13 cellular contexts compared by ENCODE assay signal in genomic region chr15:45069957-45070360, GRCh38. TPM values are rescaled to one million over a fixed set of nuclear protein-coding genes. Genes with fewer than 3 reads are reported as not detected.
DNase-seq lines count a peak whose midpoint lies in the region; ATAC-seq and TF ChIP-seq lines count a peak whose summit lies in the region.
"Not testable (repeated sequence)": the region's sequence is repeated elsewhere in the genome, so short reads cannot be mapped to it uniquely, and the experiment has no call there.
"Had no signal": no experiment of that assay in that cellular context is flagged by ENCODE, and none has a peak within 500 bp of the region (broad histone marks: within the 10 kb centered on the region; RNA-seq: fewer than 3 reads in every experiment).

No MANE protein-coding gene starts in this region.

- H3K9me3 ChIP-seq in mucosa of rectum (ENCODE audit: control insufficient read depth in 2 of 2, low read length in 2 of 2); stomach; aorta (ENCODE audit: control insufficient read depth, low read length): not testable (repeated sequence)

- peak overlapping the region; percentile 78 for H3K27ac Mint-ChIP-seq in activated CD4-positive, alpha-beta T cell treated with anti-CD3 and anti-CD28 coated beads, Interleukin-2, amount 10 ng/mL, durations not matched to agents 7 days and 5 days

- TF ChIP-seq CTCF in epithelial cell of esophagus (IDR thresholded peaks at IDR 0.05; ENCODE audit: insufficient read depth, low read depth, low read length, missing control alignments); foreskin keratinocyte (conservative IDR thresholded peaks at IDR 0.05); stomach (IDR thresholded peaks at IDR 0.05): not testable (repeated sequence)

- not testable (repeated sequence) for TF ChIP-seq EP300 in stomach (IDR thresholded peaks at IDR 0.05)

- TF ChIP-seq POLR2A in stomach (IDR thresholded peaks at IDR 0.05), result not testable (repeated sequence)

- WGBS in stomach, 5 donors, result 49 to 74% (median 70%) methylated on average over 2 to 6 of the region's 6 CpGs
- 95 to 99% methylated on average over 4 to 5 of the region's 6 CpGs for WGBS in aorta, 2 donors

- H3K27ac ChIP-seq in foreskin keratinocyte (peak overlapping the region; percentile 89), mucosa of rectum (ENCODE audit: low read depth in 2 of 2, low read length in 2 of 2) (peak overlapping the region; percentile 70 to 82), stomach (peak overlapping the region in 4 of 5 donors; percentile 36 to 78 (median 70))
- H3K27ac ChIP-seq in aorta (ENCODE audit: low read depth in 1 of 2, low read length in 2 of 2), result not testable (repeated sequence)

- H3K4me3 ChIP-seq in epithelial cell of esophagus (ENCODE audit: low read length); mucosa of rectum (ENCODE audit: low read length in 2 of 2); stomach; aorta (ENCODE audit: low read length in 2 of 2): not testable (repeated sequence)

- ATAC-seq in foreskin keratinocyte, result peak; percentile 75
- peak; percentile 43 for ATAC-seq in aorta (ENCODE audit: low FRiP score)

- POLR2A ChIA-PET in activated CD4-positive, alpha-beta T cell treated with anti-CD3 and anti-CD28 coated beads, Interleukin-2, amount 10 ng/mL, durations not matched to agents 7 days and 5 days (lab: Charles Lee), result not testable (repeated sequence)

- intact Hi-C loops in stomach (cut with DNase I; ENCODE audit: low total_unique reads); aorta (cut with DNase I): not testable (repeated sequence)

- CTCF ChIA-PET in activated CD4-positive, alpha-beta T cell treated with anti-CD3 and anti-CD28 coated beads, Interleukin-2, amount 10 ng/mL, durations not matched to agents 7 days and 5 days (lab: Charles Lee), result not testable (repeated sequence)

- not testable (repeated sequence) for H3K9me3 Mint-ChIP-seq in activated CD4-positive, alpha-beta T cell treated with anti-CD3 and anti-CD28 coated beads, Interleukin-2, amount 10 ng/mL, durations not matched to agents 7 days and 5 days

- not testable (repeated sequence) for H3K36me3 ChIP-seq in mucosa of rectum (ENCODE audit: control insufficient read depth in 2 of 2, insufficient read depth in 2 of 2, low read length in 2 of 2); aorta (ENCODE audit: control insufficient read depth in 1 of 2, insufficient read depth in 2 of 2, low read length in 1 of 2)
- H3K36me3 ChIP-seq in stomach, result peaks cover 0 to 19% (median 10%) of the 10 kb centered on the region in 4 donors

- in situ Hi-C loops in KBM-7 (cut with MboI; ENCODE audit: low pct_unique_long_range_greater_than_20kb, low sequenced_read_pairs), result not testable (repeated sequence)

- H3K27me3 ChIP-seq in foreskin keratinocyte; mucosa of rectum (ENCODE audit: control insufficient read depth in 2 of 2, insufficient read depth in 2 of 2, low read length in 2 of 2); stomach; aorta (ENCODE audit: control insufficient read depth in 1 of 2, insufficient read depth in 2 of 2, low read length in 1 of 2): not testable (repeated sequence)

- not testable (repeated sequence) for H3K4me1 ChIP-seq in foreskin keratinocyte; stomach; aorta (ENCODE audit: control insufficient read depth in 1 of 2, insufficient read depth in 2 of 2, low read length in 2 of 2)
- peaks cover 0 to 14% of the 10 kb centered on the region in 2 donors for H3K4me1 ChIP-seq in mucosa of rectum (ENCODE audit: control insufficient read depth in 2 of 2, insufficient read depth in 2 of 2, low read length in 2 of 2)

- peak; percentile 5 for DNase-seq in KBM-7
- not testable (repeated sequence) for DNase-seq in activated CD4-positive, alpha-beta T cell treated with anti-CD3 and anti-CD28 coated beads, Interleukin-2, amount 10 ng/mL, durations not matched to agents 7 days and 5 days; stomach; aorta
- DNase-seq in astrocyte of the hippocampus (ENCODE audit: low read depth, low spot score), result peak; percentile 20
- peak; percentile 51 for DNase-seq in epithelial cell of esophagus (ENCODE audit: low read depth)
- peak; percentile 52 to 77 for DNase-seq in foreskin keratinocyte

- H3K27me3 Mint-ChIP-seq in activated CD4-positive, alpha-beta T cell treated with anti-CD3 and anti-CD28 coated beads, Interleukin-2, amount 10 ng/mL, durations not matched to agents 7 days and 5 days, result not testable (repeated sequence)

- H3K4me3 Mint-ChIP-seq in activated CD4-positive, alpha-beta T cell treated with anti-CD3 and anti-CD28 coated beads, Interleukin-2, amount 10 ng/mL, durations not matched to agents 7 days and 5 days, result not testable (repeated sequence)

- not testable (repeated sequence) for H3K4me1 Mint-ChIP-seq in activated CD4-positive, alpha-beta T cell treated with anti-CD3 and anti-CD28 coated beads, Interleukin-2, amount 10 ng/mL, durations not matched to agents 7 days and 5 days

- H3K36me3 Mint-ChIP-seq in activated CD4-positive, alpha-beta T cell treated with anti-CD3 and anti-CD28 coated beads, Interleukin-2, amount 10 ng/mL, durations not matched to agents 7 days and 5 days (ENCODE audit: low read depth), result not testable (repeated sequence)

- H3K9ac ChIP-seq in mucosa of rectum (ENCODE audit: low read depth in 1 of 2, low read length in 2 of 2), result not testable (repeated sequence)

RNA-seq across cellular contexts. Expression of gene DUOX2, which starts 44.0 kb away (rescaled TPM):
- total RNA-seq in activated CD4-positive, alpha-beta T cell treated with anti-CD3 and anti-CD28 coated beads, Interleukin-2, amount 10 ng/mL, durations not matched to agents 7 days and 5 days, result under 1 TPM in 1 of 2 experiments, not detected in 1; 0.02 TPM
- total RNA-seq in foreskin keratinocyte (0.39 and 0.41 TPM in 2 replicates), stomach (100 to 1,000 TPM in 2 of 5 donors, 10 to 100 TPM in 2, 1 to 10 TPM in 1; 1.2 to 445 (median 94.9) TPM), aorta (1 to 10 TPM in 1 of 2 donors, under 1 TPM in 1; 0.65 to 2.6 TPM)
- polyA plus RNA-seq in foreskin keratinocyte (0.10 and 0.13 TPM in 2 replicates), stomach (10 to 100 TPM in 2 of 3 donors, 1 to 10 TPM in 1; 6.4 to 22.9 (median 21.1) TPM), aorta (under 1 TPM; 0.03 to 0.13 TPM)
- total RNA-seq: CD4-positive, CD25-positive, alpha-beta regulatory T cell; H1 had no signal
- polyA plus RNA-seq: CD4-positive, CD25-positive, alpha-beta regulatory T cell had no signal

RNA-seq across cellular contexts. Expression of gene DUOXA2, which starts 44.2 kb away (rescaled TPM):
- not detected for total RNA-seq in activated CD4-positive, alpha-beta T cell treated with anti-CD3 and anti-CD28 coated beads, Interleukin-2, amount 10 ng/mL, durations not matched to agents 7 days and 5 days
- total RNA-seq in foreskin keratinocyte, result not detected in 2 replicates
- not detected in 2 replicates for polyA plus RNA-seq in foreskin keratinocyte
- total RNA-seq in stomach, result 100 to 1,000 TPM in 1 of 5 donors, 10 to 100 TPM in 2, 1 to 10 TPM in 1, not detected in 1; 1.3 to 119 (median 28.0) TPM
- 10 to 100 TPM in 2 of 3 donors, 1 to 10 TPM in 1; 8.9 to 43.3 (median 25.0) TPM for polyA plus RNA-seq in stomach
- total RNA-seq in aorta, result not detected
- polyA plus RNA-seq in aorta, result under 1 TPM in 1 of 2 donors, not detected in 1; 0.13 TPM
- total RNA-seq: A172; CD4-positive, CD25-positive, alpha-beta regulatory T cell; Daoy; H1; HT-29 had no signal
- polyA plus RNA-seq: CD4-positive, CD25-positive, alpha-beta regulatory T cell had no signal

RNA-seq across cellular contexts. Expression of gene SORD, which starts 47.0 kb away (rescaled TPM):
- total RNA-seq in activated CD4-positive, alpha-beta T cell treated with anti-CD3 and anti-CD28 coated beads, Interleukin-2, amount 10 ng/mL, durations not matched to agents 7 days and 5 days, result 1 to 10 TPM; 6.0 TPM
- total RNA-seq in foreskin keratinocyte (43.7 and 44.0 TPM in 2 replicates), stomach (10 to 100 TPM in 3 of 5 donors, 1 to 10 TPM in 2; 5.5 to 43.3 (median 17.0) TPM), aorta (1 to 10 TPM; 6.7 to 6.8 TPM)
- polyA plus RNA-seq in foreskin keratinocyte (21.2 and 23.5 TPM in 2 replicates), stomach (10 to 100 TPM; 10.5 to 33.5 (median 13.7) TPM), aorta (1 to 10 TPM; 5.7 to 7.1 TPM)

RNA-seq across cellular contexts. Expression of gene DUOXA1, which starts 59.7 kb away (rescaled TPM):
- not detected for total RNA-seq in activated CD4-positive, alpha-beta T cell treated with anti-CD3 and anti-CD28 coated beads, Interleukin-2, amount 10 ng/mL, durations not matched to agents 7 days and 5 days
- total RNA-seq in foreskin keratinocyte (7.0 and 9.8 TPM in 2 replicates), stomach (10 to 100 TPM in 3 of 5 donors, 1 to 10 TPM in 1, not detected in 1; 2.4 to 29.6 (median 18.8) TPM), aorta (1 to 10 TPM in 1 of 2 donors, under 1 TPM in 1; 0.23 to 4.9 TPM)
- polyA plus RNA-seq in foreskin keratinocyte (5.7 TPM in 2 replicates), stomach (10 to 100 TPM; 26.4 to 96.7 (median 27.1) TPM), aorta (under 1 TPM; 0.38 to 0.43 TPM)
- total RNA-seq: A172; CD4-positive, CD25-positive, alpha-beta regulatory T cell; Daoy; H1 had no signal
- polyA plus RNA-seq: CD4-positive, CD25-positive, alpha-beta regulatory T cell had no signal

RNA-seq across cellular contexts. Expression of gene DUOX1, which starts 59.8 kb away (rescaled TPM):
- total RNA-seq in activated CD4-positive, alpha-beta T cell treated with anti-CD3 and anti-CD28 coated beads, Interleukin-2, amount 10 ng/mL, durations not matched to agents 7 days and 5 days, result not detected
- total RNA-seq in foreskin keratinocyte, result 16.3 and 17.8 TPM in 2 replicates
- 9.5 and 10.1 TPM in 2 replicates for polyA plus RNA-seq in foreskin keratinocyte
- 100 to 1,000 TPM in 2 of 5 donors, 10 to 100 TPM in 1, 1 to 10 TPM in 1, not detected in 1; 2.9 to 114 (median 87.8) TPM for total RNA-seq in stomach
- 10 to 100 TPM; 16.3 to 62.6 (median 32.3) TPM for polyA plus RNA-seq in stomach
- total RNA-seq in aorta, result 1 to 10 TPM in 1 of 2 donors, under 1 TPM in 1; 0.71 to 4.5 TPM
- polyA plus RNA-seq in aorta, result under 1 TPM; 0.13 to 0.46 TPM
- total RNA-seq: A172; CD4-positive, CD25-positive, alpha-beta regulatory T cell had no signal
